In the genomic region with DNA sequence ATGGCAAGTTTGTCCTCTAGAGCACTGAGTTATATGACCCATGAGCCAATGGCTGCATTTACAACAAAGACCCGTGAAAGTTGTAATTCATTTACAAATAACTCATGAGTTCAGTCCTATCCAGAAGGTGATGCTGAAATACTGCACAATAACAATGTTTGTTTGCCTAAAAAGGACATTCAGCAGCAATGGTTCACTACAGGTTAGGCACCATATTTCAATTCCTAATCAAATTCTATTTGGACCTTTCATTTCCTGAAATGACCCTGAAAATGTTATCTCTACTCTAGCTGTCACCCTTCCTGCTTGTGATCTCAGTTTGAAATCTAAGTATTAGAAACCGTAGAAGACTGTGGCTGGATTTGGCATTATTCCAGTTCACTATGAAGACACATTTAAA, we compare ENCODE assay signal across 21 cellular contexts.
A peak's percentile ranks its signal among the peaks of the same experiment; 100 is the strongest.
DNase-seq lines count a peak whose midpoint lies in the region; ATAC-seq, FAIRE-seq and TF ChIP-seq lines count a peak whose summit lies in the region.
"Had no signal": no experiment of that assay in that cellular context is flagged by ENCODE, and none has a peak within 500 bp of the region (broad histone marks: within the 10 kb centered on the region; RNA-seq: fewer than 3 reads in every experiment).

No MANE protein-coding gene starts in this region.

- peak overlapping the region; percentile 80 for H3K27ac Mint-ChIP-seq in activated naive CD8-positive, alpha-beta T cell
- no peak overlapping the region for H3K27ac Mint-ChIP-seq in activated naive CD8-positive, alpha-beta T cell treated with anti-CD3 and anti-CD28 coated beads, Interleukin-2, amount 50 U/mL, for 24 hours
- peak overlapping the region; percentile 53 for H3K27ac Mint-ChIP-seq in activated T-helper 2 cell treated with anti-CD3 and anti-CD28 coated beads, Interferon-gamma antibody, Interleukin-2, Interleukin-4, amounts not matched to agents 10 μg/mL and 5 μg/mL and 100 μg/mL, durations not matched to agents 14 hours and 24 hours and 36 hours
- H3K27ac Mint-ChIP-seq in stimulated activated effector memory CD8-positive, alpha-beta T cell treated with anti-CD3 and anti-CD28 coated beads, Interleukin-12 subunit alpha, Interleukin-12 subunit beta, amount 100 ng/mL, for 72 hours, result peak overlapping the region; percentile 52
- no peak overlapping the region for H3K27ac Mint-ChIP-seq in CD8-positive, alpha-beta T cell
- no peak overlapping the region for H3K27ac Mint-ChIP-seq in CD14-positive monocyte
- H3K27ac Mint-ChIP-seq: nephron progenitor cell had no signal

- TF ChIP-seq CTCF in OCI-LY3 (IDR thresholded peaks at IDR 0.05; ENCODE audit: low read depth, low read length) (no peak), CD14-positive monocyte (IDR thresholded peaks at IDR 0.05) (no peak), D721Med (IDR thresholded peaks at IDR 0.05; ENCODE audit: insufficient read depth, missing control alignments) (no peak)
- TF ChIP-seq CTCF in CD8-positive, alpha-beta T cell (IDR thresholded peaks at IDR 0.05), result no peak

- no peaks in the 10 kb centered on the region for H3K36me3 ChIP-seq in OCI-LY3 (replicated peaks; ENCODE audit: low read depth, low read length)
- H3K36me3 ChIP-seq in CD8-positive, alpha-beta T cell (ENCODE audit: insufficient read depth, low read length), result no peaks in the 10 kb centered on the region
- H3K36me3 ChIP-seq: esophagus squamous epithelium, gastroesophageal sphincter, right lobe of liver had no signal

- no peak overlapping the region for H2AFZ ChIP-seq in OCI-LY3 (ENCODE audit: low read depth, low read length)
- H2AFZ ChIP-seq: parathyroid adenoma had no signal

- ATAC-seq in activated naive CD8-positive, alpha-beta T cell treated with anti-CD3 and anti-CD28 coated beads, Interleukin-2, amount 50 U/mL, for 24 hours, result no peak
- no peak for ATAC-seq in stimulated activated effector memory CD8-positive, alpha-beta T cell treated with anti-CD3 and anti-CD28 coated beads, Interleukin-12 subunit alpha, Interleukin-12 subunit beta, amount 100 ng/mL, for 72 hours
- no peak for ATAC-seq in CD8-positive, alpha-beta T cell
- ATAC-seq: gastroesophageal sphincter had no signal

- intact Hi-C loops in activated T-helper 2 cell treated with anti-CD3 and anti-CD28 coated beads, Interferon-gamma antibody, Interleukin-2, Interleukin-4, amounts not matched to agents 10 μg/mL and 5 μg/mL and 100 μg/mL, durations not matched to agents 14 hours and 24 hours and 36 hours (cut with micrococcal nuclease), result loop anchor here (1.0 to 5.0 kb wide), 7 partner anchors 60 to 284 kb away; partner anchors contain the start of gene SAMSN1
- intact Hi-C loops in CD8-positive, alpha-beta T cell (cut with DNase I, micrococcal nuclease), result loop anchor here (1.0 to 10.0 kb wide), 7 partner anchors 60 to 745 kb away; partner anchors contain the start of gene HSPA13 (in 1 of the 2)
- intact Hi-C loops in CD14-positive monocyte (cut with micrococcal nuclease), result loop anchor here in 1 of 2 donors (10.0 kb wide), 2 partner anchors 142 to 232 kb away; no protein-coding TSS in a partner anchor

- H3K79me2 ChIP-seq in OCI-LY3 (ENCODE audit: low read length), result no peaks in the 10 kb centered on the region
- H3K79me2 ChIP-seq: parathyroid adenoma had no signal

- CTCF ChIA-PET in CD8-positive, alpha-beta T cell (lab: Charles Lee), result interaction anchor here (0.6 to 3.4 kb wide), 36 partner anchors 8 to 785 kb away, joined by 3 to 20 read pairs (median 4); no protein-coding TSS in a partner anchor

- H3K27ac ChIP-seq in OCI-LY3 (ENCODE audit: low read length), result peak overlapping the region; percentile 8; the same call in 1 of the 2 replicates
- no peak overlapping the region for H3K27ac ChIP-seq in CD8-positive, alpha-beta T cell (ENCODE audit: low read depth, low read length)
- H3K27ac ChIP-seq: C4-2B, esophagus squamous epithelium, gastroesophageal sphincter, KMS-11, parathyroid adenoma, right lobe of liver, RWPE1 had no signal

- H3K27me3 ChIP-seq in OCI-LY3 (ENCODE audit: low read depth, low read length), result no peaks in the 10 kb centered on the region
- no peaks in the 10 kb centered on the region for H3K27me3 ChIP-seq in CD8-positive, alpha-beta T cell (ENCODE audit: insufficient read depth, low read length)
- H3K27me3 ChIP-seq: esophagus squamous epithelium, gastroesophageal sphincter, right lobe of liver had no signal

- no peak overlapping the region for H3K9ac ChIP-seq in OCI-LY3 (ENCODE audit: low read length)
- H3K9ac ChIP-seq: KMS-11, parathyroid adenoma had no signal

- no peak for DNase-seq in activated naive CD8-positive, alpha-beta T cell treated with anti-CD3 and anti-CD28 coated beads, Interleukin-2, amount 50 U/mL, for 24 hours
- DNase-seq in activated T-helper 2 cell treated with anti-CD3 and anti-CD28 coated beads, Interferon-gamma antibody, Interleukin-2, Interleukin-4, amounts not matched to agents 10 μg/mL and 5 μg/mL and 100 μg/mL, durations not matched to agents 14 hours and 24 hours and 36 hours (ENCODE audit: low spot score), result no peak
- DNase-seq in stimulated activated effector memory CD8-positive, alpha-beta T cell treated with anti-CD3 and anti-CD28 coated beads, Interleukin-12 subunit alpha, Interleukin-12 subunit beta, amount 100 ng/mL, for 72 hours (ENCODE audit: low spot score in 2 of 2), result no peak
- DNase-seq in CD8-positive, alpha-beta T cell, result no peak
- no peak for DNase-seq in CD14-positive monocyte (ENCODE audit: low spot score)
- no peak for DNase-seq in D721Med (ENCODE audit: insufficient read length, low spot score)
- DNase-seq: activated CD4-positive, alpha-beta T cell treated with anti-CD3 and anti-CD28 coated beads for 1 hour; activated CD8-positive, alpha-beta memory T cell treated with anti-CD3 and anti-CD28 coated beads, Interleukin-2, amount 50 U/mL, for 48 hours; cerebellar nuclear complex; esophagus squamous epithelium; left ventricle myocardium superior; NCI-H2171; nephron progenitor cell; right lobe of liver had no signal

- no peak overlapping the region for H3K4me3 Mint-ChIP-seq in activated naive CD8-positive, alpha-beta T cell
- H3K4me3 Mint-ChIP-seq in activated naive CD8-positive, alpha-beta T cell treated with anti-CD3 and anti-CD28 coated beads, Interleukin-2, amount 50 U/mL, for 24 hours, result no peak overlapping the region
- no peak overlapping the region for H3K4me3 Mint-ChIP-seq in activated T-helper 2 cell treated with anti-CD3 and anti-CD28 coated beads, Interferon-gamma antibody, Interleukin-2, Interleukin-4, amounts not matched to agents 10 μg/mL and 5 μg/mL and 100 μg/mL, durations not matched to agents 14 hours and 24 hours and 36 hours (ENCODE audit: low read depth)
- peak overlapping the region; percentile 14 for H3K4me3 Mint-ChIP-seq in stimulated activated effector memory CD8-positive, alpha-beta T cell treated with anti-CD3 and anti-CD28 coated beads, Interleukin-12 subunit alpha, Interleukin-12 subunit beta, amount 100 ng/mL, for 72 hours
- no peak overlapping the region for H3K4me3 Mint-ChIP-seq in CD8-positive, alpha-beta T cell
- H3K4me3 Mint-ChIP-seq in CD14-positive monocyte, result no peak overlapping the region
- H3K4me3 Mint-ChIP-seq: nephron progenitor cell had no signal

- no peaks in the 10 kb centered on the region for H3K27me3 Mint-ChIP-seq in activated naive CD8-positive, alpha-beta T cell
- H3K27me3 Mint-ChIP-seq in activated naive CD8-positive, alpha-beta T cell treated with anti-CD3 and anti-CD28 coated beads, Interleukin-2, amount 50 U/mL, for 24 hours, result no peaks in the 10 kb centered on the region
- H3K27me3 Mint-ChIP-seq in activated T-helper 2 cell treated with anti-CD3 and anti-CD28 coated beads, Interferon-gamma antibody, Interleukin-2, Interleukin-4, amounts not matched to agents 10 μg/mL and 5 μg/mL and 100 μg/mL, durations not matched to agents 14 hours and 24 hours and 36 hours (ENCODE audit: low read depth), result no peaks in the 10 kb centered on the region
- H3K27me3 Mint-ChIP-seq in CD8-positive, alpha-beta T cell (ENCODE audit: low read depth), result no peaks in the 10 kb centered on the region
- no peaks in the 10 kb centered on the region for H3K27me3 Mint-ChIP-seq in CD14-positive monocyte (ENCODE audit: low read depth in 3 of 3)

- H4K20me1 ChIP-seq in OCI-LY3 (ENCODE audit: insufficient read depth, low read length), result no peaks in the 10 kb centered on the region

- no peaks in the 10 kb centered on the region for H3K9me3 Mint-ChIP-seq in activated naive CD8-positive, alpha-beta T cell (ENCODE audit: low read depth)
- no peaks in the 10 kb centered on the region for H3K9me3 Mint-ChIP-seq in activated naive CD8-positive, alpha-beta T cell treated with anti-CD3 and anti-CD28 coated beads, Interleukin-2, amount 50 U/mL, for 24 hours
- H3K9me3 Mint-ChIP-seq in activated T-helper 2 cell treated with anti-CD3 and anti-CD28 coated beads, Interferon-gamma antibody, Interleukin-2, Interleukin-4, amounts not matched to agents 10 μg/mL and 5 μg/mL and 100 μg/mL, durations not matched to agents 14 hours and 24 hours and 36 hours, result peaks cover 16% of the 10 kb centered on the region
- no peaks in the 10 kb centered on the region for H3K9me3 Mint-ChIP-seq in stimulated activated effector memory CD8-positive, alpha-beta T cell treated with anti-CD3 and anti-CD28 coated beads, Interleukin-12 subunit alpha, Interleukin-12 subunit beta, amount 100 ng/mL, for 72 hours
- no peaks in the 10 kb centered on the region for H3K9me3 Mint-ChIP-seq in CD8-positive, alpha-beta T cell
- H3K9me3 Mint-ChIP-seq in CD14-positive monocyte, result no peaks in the 10 kb centered on the region

- POLR2A ChIA-PET in CD8-positive, alpha-beta T cell (lab: Charles Lee), result interaction anchor here (1.1 kb wide), 1 partner anchor 134 kb away, joined by 3 read pairs; no protein-coding TSS in a partner anchor

- no peaks in the 10 kb centered on the region for H3K9me3 ChIP-seq in OCI-LY3 (ENCODE audit: insufficient read depth, low read length)
- H3K9me3 ChIP-seq in CD8-positive, alpha-beta T cell (ENCODE audit: low read length), result no peaks in the 10 kb centered on the region
- H3K9me3 ChIP-seq: esophagus squamous epithelium, gastroesophageal sphincter, right lobe of liver had no signal

- H3K4me2 ChIP-seq in OCI-LY3 (ENCODE audit: low read length), result peak overlapping the region; percentile 21; the same call in 1 of the 2 replicates
- H3K4me2 ChIP-seq: KMS-11 had no signal

- peaks cover 2% of the 10 kb centered on the region for H3K36me3 Mint-ChIP-seq in activated naive CD8-positive, alpha-beta T cell
- H3K36me3 Mint-ChIP-seq in activated naive CD8-positive, alpha-beta T cell treated with anti-CD3 and anti-CD28 coated beads, Interleukin-2, amount 50 U/mL, for 24 hours (ENCODE audit: low read depth), result no peaks in the 10 kb centered on the region
- H3K36me3 Mint-ChIP-seq in activated T-helper 2 cell treated with anti-CD3 and anti-CD28 coated beads, Interferon-gamma antibody, Interleukin-2, Interleukin-4, amounts not matched to agents 10 μg/mL and 5 μg/mL and 100 μg/mL, durations not matched to agents 14 hours and 24 hours and 36 hours (ENCODE audit: low read depth), result peaks cover 17% of the 10 kb centered on the region
- no peaks in the 10 kb centered on the region for H3K36me3 Mint-ChIP-seq in stimulated activated effector memory CD8-positive, alpha-beta T cell treated with anti-CD3 and anti-CD28 coated beads, Interleukin-12 subunit alpha, Interleukin-12 subunit beta, amount 100 ng/mL, for 72 hours
- no peaks in the 10 kb centered on the region for H3K36me3 Mint-ChIP-seq in CD8-positive, alpha-beta T cell
- H3K36me3 Mint-ChIP-seq in CD14-positive monocyte, result no peaks in the 10 kb centered on the region

- peaks cover 41% of the 10 kb centered on the region for H3K4me1 ChIP-seq in OCI-LY3 (ENCODE audit: low read length)
- no peaks in the 10 kb centered on the region for H3K4me1 ChIP-seq in CD8-positive, alpha-beta T cell (ENCODE audit: insufficient read depth, low read length)
- H3K4me1 ChIP-seq: esophagus squamous epithelium, gastroesophageal sphincter, parathyroid adenoma, right lobe of liver had no signal

- peaks cover 31% of the 10 kb centered on the region for H3K4me1 Mint-ChIP-seq in activated naive CD8-positive, alpha-beta T cell (ENCODE audit: low read depth)
- H3K4me1 Mint-ChIP-seq in activated naive CD8-positive, alpha-beta T cell treated with anti-CD3 and anti-CD28 coated beads, Interleukin-2, amount 50 U/mL, for 24 hours, result peaks cover 35% of the 10 kb centered on the region
- peaks cover 41% of the 10 kb centered on the region for H3K4me1 Mint-ChIP-seq in activated T-helper 2 cell treated with anti-CD3 and anti-CD28 coated beads, Interferon-gamma antibody, Interleukin-2, Interleukin-4, amounts not matched to agents 10 μg/mL and 5 μg/mL and 100 μg/mL, durations not matched to agents 14 hours and 24 hours and 36 hours (ENCODE audit: low read depth)
- H3K4me1 Mint-ChIP-seq in stimulated activated effector memory CD8-positive, alpha-beta T cell treated with anti-CD3 and anti-CD28 coated beads, Interleukin-12 subunit alpha, Interleukin-12 subunit beta, amount 100 ng/mL, for 72 hours, result peaks cover 18% of the 10 kb centered on the region
- H3K4me1 Mint-ChIP-seq in CD8-positive, alpha-beta T cell (ENCODE audit: low read depth), result peaks cover 5% of the 10 kb centered on the region
- H3K4me1 Mint-ChIP-seq in CD14-positive monocyte, result peaks cover 7% of the 10 kb centered on the region
- H3K4me1 Mint-ChIP-seq: nephron progenitor cell had no signal

- no peak for FAIRE-seq in D721Med (lab: Jason Lieb, UNC)

- H3K4me3 ChIP-seq in OCI-LY3 (ENCODE audit: low read length), result no peak overlapping the region
- no peak overlapping the region for H3K4me3 ChIP-seq in CD8-positive, alpha-beta T cell (ENCODE audit: low read depth, low read length)
- H3K4me3 ChIP-seq: esophagus squamous epithelium, gastroesophageal sphincter, right lobe of liver had no signal

Comparison
In these comparisons a context has a peak if more than half of its experiments do, and no peak if none do; other contexts are left out.
1. H3K27ac Mint-ChIP-seq: peak in activated naive CD8-positive, alpha-beta T cell (single experiment), activated T-helper 2 cell treated with anti-CD3 and anti-CD28 coated beads, Interferon-gamma antibody, Interleukin-2, Interleukin-4, amounts not matched to agents 10 μg/mL and 5 μg/mL and 100 μg/mL, durations not matched to agents 14 hours and 24 hours and 36 hours (single experiment) and stimulated activated effector memory CD8-positive, alpha-beta T cell treated with anti-CD3 and anti-CD28 coated beads, Interleukin-12 subunit alpha, Interleukin-12 subunit beta, amount 100 ng/mL, for 72 hours (single experiment); none in activated naive CD8-positive, alpha-beta T cell treated with anti-CD3 and anti-CD28 coated beads, Interleukin-2, amount 50 U/mL, for 24 hours (single experiment), CD8-positive, alpha-beta T cell (single experiment) and CD14-positive monocyte (0 of 7).